In the genomic region with DNA sequence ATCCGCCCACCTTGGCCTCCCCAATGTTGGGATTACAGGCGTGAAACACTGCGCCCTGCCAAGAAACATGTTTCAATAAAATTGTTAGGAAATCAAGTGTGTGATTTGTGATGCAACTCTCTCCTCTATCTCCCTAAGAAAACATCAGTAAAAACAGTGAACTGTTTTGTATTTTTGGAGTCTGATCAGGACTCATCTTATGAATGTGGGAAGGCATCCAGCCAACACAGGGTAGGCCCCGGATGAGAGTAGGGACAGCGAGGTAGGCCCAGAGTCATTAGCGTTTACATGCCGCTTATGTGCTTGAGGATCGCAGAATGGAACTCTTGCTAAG, we compare ENCODE assay signal across 8 cellular contexts. TPM values are rescaled to one million over a fixed set of nuclear protein-coding genes. Genes with fewer than 3 reads are reported as not detected.
DNase-seq lines count a peak whose midpoint lies in the region; ATAC-seq, FAIRE-seq and TF ChIP-seq lines count a peak whose summit lies in the region.
"Had no signal": no experiment of that assay in that cellular context is flagged by ENCODE, and none has a peak within 500 bp of the region (broad histone marks: within the 10 kb centered on the region; RNA-seq: fewer than 3 reads in every experiment).

No MANE protein-coding gene starts in this region.

- H3K27me3 ChIP-seq in HL-60 (ENCODE audit: insufficient read depth, poor library complexity, severe bottlenecking) = no peaks in the 10 kb centered on the region

- H3K27me3 Mint-ChIP-seq in activated T-helper 17 cell treated with anti-CD3 and anti-CD28 coated beads, Interleukin-2, amount 50 U/mL, for 72 hours = no peaks in the 10 kb centered on the region
- H3K27me3 Mint-ChIP-seq in stimulated activated naive B cell treated with anti-CD40 and anti-IgM and Interleukin-4, amounts not matched to agents 10 μg/mL and 1 μg/mL and 100 μg/mL, for 72 hours = no peaks in the 10 kb centered on the region

- peak overlapping the region; percentile 100 for H3K27ac ChIP-seq in HL-60 (replicated peaks)

- no peaks in the 10 kb centered on the region for H3K9me3 Mint-ChIP-seq in activated T-helper 17 cell treated with anti-CD3 and anti-CD28 coated beads, Interleukin-2, amount 50 U/mL, for 72 hours
- H3K9me3 Mint-ChIP-seq in stimulated activated naive B cell treated with anti-CD40 and anti-IgM and Interleukin-4, amounts not matched to agents 10 μg/mL and 1 μg/mL and 100 μg/mL, for 72 hours = no peaks in the 10 kb centered on the region

- H3K9me3 ChIP-seq in iPS-18c (ENCODE audit: control insufficient read depth, insufficient read depth, low read length) = no peaks in the 10 kb centered on the region

- H3K4me1 Mint-ChIP-seq in activated T-helper 17 cell treated with anti-CD3 and anti-CD28 coated beads, Interleukin-2, amount 50 U/mL, for 72 hours = peaks cover 22% of the 10 kb centered on the region
- H3K4me1 Mint-ChIP-seq in stimulated activated naive B cell treated with anti-CD40 and anti-IgM and Interleukin-4, amounts not matched to agents 10 μg/mL and 1 μg/mL and 100 μg/mL, for 72 hours = peaks cover 19 to 37% of the 10 kb centered on the region in 2 donors

- H3K4me3 Mint-ChIP-seq in activated T-helper 17 cell treated with anti-CD3 and anti-CD28 coated beads, Interleukin-2, amount 50 U/mL, for 72 hours = peak overlapping the region; percentile 83
- H3K4me3 Mint-ChIP-seq in stimulated activated naive B cell treated with anti-CD40 and anti-IgM and Interleukin-4, amounts not matched to agents 10 μg/mL and 1 μg/mL and 100 μg/mL, for 72 hours = peak overlapping the region; percentile 99 to 100

- TF ChIP-seq POLR2A in H54 (IDR thresholded peaks at IDR 0.05; ENCODE audit: low read depth, low read length) = no peak

- no peak for DNase-seq in HL-60 (ENCODE audit: low read depth in 1 of 2, low spot score in 1 of 2)
- no peak for DNase-seq in stimulated activated naive B cell treated with anti-CD40 and anti-IgM and Interleukin-4, amounts not matched to agents 10 μg/mL and 1 μg/mL and 100 μg/mL, for 72 hours
- DNase-seq in NOMO-1 (lab: John Stamatoyannopoulos, UW; ENCODE audit: unreplicated experiment in 2 of 2) = no peak
- no peak for DNase-seq in EL
- DNase-seq in H54 (ENCODE audit: insufficient read length, low spot score) = no peak
- DNase-seq: NCI-H774 had no signal

- H3K4me3 ChIP-seq in HL-60 (replicated peaks; ENCODE audit: insufficient read depth, low read length) = peak overlapping the region; percentile 60
- H3K4me3 ChIP-seq in iPS-18c (ENCODE audit: insufficient read depth, low read depth, low read length) = peak overlapping the region; percentile 100

- peak overlapping the region; percentile 98 for H3K27ac Mint-ChIP-seq in activated T-helper 17 cell treated with anti-CD3 and anti-CD28 coated beads, Interleukin-2, amount 50 U/mL, for 72 hours
- H3K27ac Mint-ChIP-seq in stimulated activated naive B cell treated with anti-CD40 and anti-IgM and Interleukin-4, amounts not matched to agents 10 μg/mL and 1 μg/mL and 100 μg/mL, for 72 hours = peak overlapping the region; percentile 100

- no peak for ATAC-seq in activated T-helper 17 cell treated with anti-CD3 and anti-CD28 coated beads, Interleukin-2, amount 50 U/mL, for 72 hours (replicated peaks)
- ATAC-seq in stimulated activated naive B cell treated with anti-CD40 and anti-IgM and Interleukin-4, amounts not matched to agents 10 μg/mL and 1 μg/mL and 100 μg/mL, for 72 hours (replicated peaks) = no peak

- peaks cover 36% of the 10 kb centered on the region for H3K36me3 Mint-ChIP-seq in activated T-helper 17 cell treated with anti-CD3 and anti-CD28 coated beads, Interleukin-2, amount 50 U/mL, for 72 hours (ENCODE audit: low read depth)
- peaks cover 9 to 18% of the 10 kb centered on the region in 2 donors for H3K36me3 Mint-ChIP-seq in stimulated activated naive B cell treated with anti-CD40 and anti-IgM and Interleukin-4, amounts not matched to agents 10 μg/mL and 1 μg/mL and 100 μg/mL, for 72 hours

- no peak for TF ChIP-seq CTCF in HL-60 (IDR thresholded peaks at IDR 0.05; ENCODE audit: insufficient read depth, low read length)

- FAIRE-seq in H54 (lab: Jason Lieb, UNC) = no peak

RNA-seq across cellular contexts. Expression of gene GLYCTK, which starts 0.9 kb away (rescaled TPM):
- total RNA-seq in activated T-helper 17 cell treated with anti-CD3 and anti-CD28 coated beads, Interleukin-2, amount 50 U/mL, for 72 hours = 10 to 100 TPM; 22.8 to 25.2 TPM

RNA-seq across cellular contexts. Expression of gene WDR82, which starts 8.3 kb away (rescaled TPM):
- 100 to 1,000 TPM in 1 of 2 donors, 10 to 100 TPM in 1; 81.1 to 106 TPM for total RNA-seq in activated T-helper 17 cell treated with anti-CD3 and anti-CD28 coated beads, Interleukin-2, amount 50 U/mL, for 72 hours

RNA-seq across cellular contexts. Expression of gene DNAH1, which starts 29.4 kb away (rescaled TPM):
- total RNA-seq in activated T-helper 17 cell treated with anti-CD3 and anti-CD28 coated beads, Interleukin-2, amount 50 U/mL, for 72 hours = 10 to 100 TPM; 17.2 to 26.5 TPM

RNA-seq across cellular contexts. Expression of gene PPM1M, which starts 41.2 kb away (rescaled TPM):
- 100 to 1,000 TPM in 1 of 2 donors, 10 to 100 TPM in 1; 84.6 to 112 TPM for total RNA-seq in activated T-helper 17 cell treated with anti-CD3 and anti-CD28 coated beads, Interleukin-2, amount 50 U/mL, for 72 hours

RNA-seq across cellular contexts. Expression of gene TWF2, which starts 47.8 kb away (rescaled TPM):
- total RNA-seq in activated T-helper 17 cell treated with anti-CD3 and anti-CD28 coated beads, Interleukin-2, amount 50 U/mL, for 72 hours = 100 to 1,000 TPM in 1 of 2 donors, 10 to 100 TPM in 1; 89.9 to 159 TPM
